ENCODE assay signal across 12 cellular contexts in genomic region chr17:27244019-27244418, GRCh38. TPM values are rescaled to one million over a fixed set of nuclear protein-coding genes. Genes with fewer than 3 reads are reported as not detected.
A peak's percentile ranks its signal among the peaks of the same experiment; 100 is the strongest.
DNase-seq lines count a peak whose midpoint lies in the region; ATAC-seq and TF ChIP-seq lines count a peak whose summit lies in the region.
"Had no signal": no experiment of that assay in that cellular context is flagged by ENCODE, and none has a peak within 500 bp of the region (broad histone marks: within the 10 kb centered on the region; RNA-seq: fewer than 3 reads in every experiment).

No MANE protein-coding gene starts in this region.

- no peaks in the 10 kb centered on the region for H3K9me3 ChIP-seq in body of pancreas
- no peaks in the 10 kb centered on the region for H3K9me3 ChIP-seq in suprapubic skin
- no peaks in the 10 kb centered on the region for H3K9me3 ChIP-seq in Karpas-422 (ENCODE audit: low read length)

- no peaks in the 10 kb centered on the region for H3K9me2 ChIP-seq in Karpas-422 (replicated peaks; ENCODE audit: insufficient read depth, low read length)

- no peak overlapping the region for H3K18ac ChIP-seq in mesendoderm (ENCODE audit: low read length)

- no peak overlapping the region for H3K4ac ChIP-seq in mesendoderm (ENCODE audit: low read depth, low read length)

- H4K20me1 ChIP-seq in Karpas-422 (ENCODE audit: insufficient read depth, low read depth, low read length) = no peaks in the 10 kb centered on the region

- H3K27me3 ChIP-seq in body of pancreas (no peaks in the 10 kb centered on the region), mesendoderm (ENCODE audit: insufficient read depth, low read length, poor library complexity) (no peaks in the 10 kb centered on the region), suprapubic skin (no peaks in the 10 kb centered on the region), Karpas-422 (ENCODE audit: low read length) (no peaks in the 10 kb centered on the region)

- peak overlapping the region; percentile 52 to 82 (median 74) for H3K27ac ChIP-seq in body of pancreas
- H3K27ac ChIP-seq in mesendoderm (ENCODE audit: low read depth, low read length) = no peak overlapping the region
- peak overlapping the region; percentile 91 for H3K27ac ChIP-seq in suprapubic skin
- H3K27ac ChIP-seq in Karpas-422 (ENCODE audit: low read length) = no peak overlapping the region

- H3K4me1 ChIP-seq in body of pancreas (peaks cover 35% of the 10 kb centered on the region), mesendoderm (ENCODE audit: control insufficient read depth, low read depth, low read length) (no peaks in the 10 kb centered on the region), suprapubic skin (peaks cover 64% of the 10 kb centered on the region), Karpas-422 (ENCODE audit: low read length) (peaks cover 16% of the 10 kb centered on the region)

- TF ChIP-seq CTCF in NB4 (IDR thresholded peaks at IDR 0.05; ENCODE audit: low read depth, low read length) = no peak
- no peak for TF ChIP-seq CTCF in body of pancreas (IDR thresholded peaks at IDR 0.05)
- TF ChIP-seq CTCF in suprapubic skin (IDR thresholded peaks at IDR 0.05) = no peak

- H3K79me1 ChIP-seq in mesendoderm (ENCODE audit: low read length) = no peaks in the 10 kb centered on the region

- peak; percentile 64 for DNase-seq in NB4 (ENCODE audit: low read depth)
- DNase-seq in body of pancreas = no peak
- no peak for DNase-seq in mesendoderm
- DNase-seq in suprapubic skin (ENCODE audit: low spot score in 2 of 2) = no peak
- no peak for DNase-seq in Karpas-422
- no peak for DNase-seq in stimulated activated CD4-positive, alpha-beta T cell treated with anti-CD3 and anti-CD28 coated beads, Interleukin-1b, Interleukin-23, amount 100 ng/mL, for 48 hours
- DNase-seq in GDM1 (lab: John Stamatoyannopoulos, UW) = no peak
- DNase-seq: activated CD4-positive, alpha-beta T cell treated with anti-CD3 and anti-CD28 coated beads, Interleukin-2, amount 50 U/mL, for 1 hour; NCI-H1092 treated with DMSO at 0.1 percent for 48 hours; NCI-H446; stimulated activated naive CD8-positive, alpha-beta T cell treated with anti-CD3 and anti-CD28 coated beads, Interleukin-15, Interleukin-2, amounts not matched to agents 100 U/mL and 50 U/mL, for 24 hours had no signal

- H2AFZ ChIP-seq in Karpas-422 (ENCODE audit: low read length) = no peak overlapping the region

- H3K23ac ChIP-seq in mesendoderm (ENCODE audit: low read length) = no peak overlapping the region

- TF ChIP-seq POLR2A in NB4 (IDR thresholded peaks at IDR 0.05; ENCODE audit: extremely low read depth, insufficient read length) (no peak), body of pancreas (IDR thresholded peaks at IDR 0.05) (no peak), suprapubic skin (IDR thresholded peaks at IDR 0.05) (no peak)

- H3K9ac ChIP-seq in mesendoderm (ENCODE audit: low read length) (no peak overlapping the region), Karpas-422 (ENCODE audit: low read length) (no peak overlapping the region)

- H4K8ac ChIP-seq in mesendoderm (ENCODE audit: low read depth, low read length) = no peak overlapping the region

- H3K36me3 ChIP-seq in body of pancreas (replicated peaks in 1 of 2; ENCODE audit: insufficient read depth in 1 of 2, low read depth in 2 of 2) = no peaks in the 10 kb centered on the region
- H3K36me3 ChIP-seq in mesendoderm (ENCODE audit: control insufficient read depth, insufficient read depth, low read length) = no peaks in the 10 kb centered on the region
- H3K36me3 ChIP-seq in suprapubic skin = no peaks in the 10 kb centered on the region
- H3K36me3 ChIP-seq in Karpas-422 (ENCODE audit: insufficient read depth, low read length) = no peaks in the 10 kb centered on the region

- H2BK120ac ChIP-seq in mesendoderm (ENCODE audit: low read depth, low read length) = no peak overlapping the region

- peak overlapping the region; percentile 10 for H3K56ac ChIP-seq in mesendoderm (ENCODE audit: low read length)

- no peak overlapping the region for H2AK5ac ChIP-seq in mesendoderm (ENCODE audit: low read length)

- H3K4me2 ChIP-seq in mesendoderm (ENCODE audit: low read length) (no peak overlapping the region), Karpas-422 (ENCODE audit: low read depth, low read length, poor library complexity, severe bottlenecking) (no peak overlapping the region)

- no peak overlapping the region for H4K5ac ChIP-seq in mesendoderm (ENCODE audit: low read length)

- peak overlapping the region; percentile 60 for H3K4me3 ChIP-seq in NB4 (ENCODE audit: low read depth, low read length)
- H3K4me3 ChIP-seq in body of pancreas = no peak overlapping the region
- H3K4me3 ChIP-seq in mesendoderm (ENCODE audit: low read length) = no peak overlapping the region
- no peak overlapping the region for H3K4me3 ChIP-seq in suprapubic skin
- H3K4me3 ChIP-seq in Karpas-422 (ENCODE audit: low read length) = no peak overlapping the region

- H2BK15ac ChIP-seq in mesendoderm (replicated peaks; ENCODE audit: low read depth) = no peak overlapping the region

- intact Hi-C loops in body of pancreas (cut with DNase I) = loop anchor here (5.0 kb wide), 1 partner anchor 98 kb away; no protein-coding TSS in a partner anchor

- ATAC-seq in body of pancreas = no peak
- no peak for ATAC-seq in HG03039 (IDR thresholded peaks at IDR 0.05; ENCODE audit: unreplicated experiment)
- ATAC-seq: stimulated activated naive CD8-positive, alpha-beta T cell treated with anti-CD3 and anti-CD28 coated beads, Interleukin-15, Interleukin-2, amounts not matched to agents 100 U/mL and 50 U/mL, for 24 hours had no signal

- no peak overlapping the region for H2BK5ac ChIP-seq in mesendoderm (ENCODE audit: low read length)

- TF ChIP-seq EP300 in suprapubic skin (IDR thresholded peaks at IDR 0.05) = no peak

- no peaks in the 10 kb centered on the region for H3K79me2 ChIP-seq in mesendoderm (ENCODE audit: control insufficient read depth, insufficient read depth, low read length)
- no peaks in the 10 kb centered on the region for H3K79me2 ChIP-seq in Karpas-422 (ENCODE audit: low read length)

- 69 to 82% methylated on average over 5 to 6 of the region's 6 CpGs for WGBS in body of pancreas, 2 donors
- WGBS in mesendoderm (ENCODE audit: extremely low coverage, insufficient coverage, low lambda C conversion rate) = no CpG with 5 or more reads among the region's 6 CpGs
- 94% methylated on average over 6 of the region's 6 CpGs for WGBS in suprapubic skin

RNA-seq across cellular contexts. Expression of gene WSB1, which starts 49.9 kb away (rescaled TPM):
- total RNA-seq in body of pancreas (100 to 1,000 TPM; 106 to 147 TPM), suprapubic skin (100 to 1,000 TPM in 1 of 4 donors, 10 to 100 TPM in 3; 38.5 to 206 (median 57.2) TPM)
- 54.3 TPM for polyA plus RNA-seq in mesendoderm (2013, experiment 1 of 2)
- polyA plus RNA-seq in mesendoderm (2013, experiment 2 of 2) = 53.7 TPM
- 106 and 128 TPM in 2 replicates for total RNA-seq in Karpas-422 (2014; rRNA removed; shearing (Covaris generic); ENCODE audit: low replicate concordance)

Comparison
In these comparisons a context has a peak if more than half of its experiments do, and no peak if none do; other contexts are left out.
1. H3K27ac ChIP-seq: peak in body of pancreas (4 of 4) and suprapubic skin (single experiment); none in mesendoderm (single experiment) and Karpas-422 (single experiment).